In the genomic region with DNA sequence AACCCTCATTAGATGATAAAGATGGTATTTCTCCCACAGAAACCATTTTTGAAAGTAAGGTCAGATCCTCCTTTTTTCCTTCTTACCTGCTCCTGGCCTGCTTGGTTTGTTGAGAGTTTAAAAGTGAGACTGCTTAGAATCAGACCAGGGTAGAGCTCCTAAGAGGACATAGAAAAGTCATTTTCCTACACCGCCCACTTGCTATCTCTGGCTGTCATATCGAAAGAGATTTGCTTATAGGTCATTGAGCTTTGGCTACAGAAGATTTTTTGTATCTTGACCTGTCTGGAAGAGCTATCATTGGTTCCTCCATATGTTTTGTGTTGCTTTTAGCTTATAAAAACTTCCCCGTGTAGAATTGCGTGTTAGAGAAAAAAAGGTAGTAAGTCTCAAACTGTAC, we compare ENCODE assay signal across 18 cellular contexts.
A peak's percentile ranks its signal among the peaks of the same experiment; 100 is the strongest.
DNase-seq lines count a peak whose midpoint lies in the region; ATAC-seq and TF ChIP-seq lines count a peak whose summit lies in the region.
"Had no signal": no experiment of that assay in that cellular context is flagged by ENCODE, and none has a peak within 500 bp of the region (broad histone marks: within the 10 kb centered on the region; RNA-seq: fewer than 3 reads in every experiment).

No MANE protein-coding gene starts in this region.

- no peak overlapping the region for H3K4me2 ChIP-seq in osteoblast (ENCODE audit: insufficient read depth, low read length)

- H3K79me2 ChIP-seq in osteoblast (ENCODE audit: insufficient read depth, low read length) = no peaks in the 10 kb centered on the region

- no peaks in the 10 kb centered on the region for H4K20me1 ChIP-seq in osteoblast (ENCODE audit: insufficient read depth, low read length)

- DNase-seq in activated naive CD8-positive, alpha-beta T cell treated with anti-CD3 and anti-CD28 coated beads, Interleukin-2, amount 50 U/mL, for 24 hours = no peak
- DNase-seq in activated naive CD8-positive, alpha-beta T cell treated with anti-CD3 and anti-CD28 coated beads for 36 hours = no peak
- DNase-seq in NCI-H226 = no peak
- DNase-seq in osteoblast (ENCODE audit: insufficient read length, low spot score, missing footprints) = no peak
- no peak for DNase-seq in DMS 273 treated with DMSO at 0.1 percent for 48 hours (lab: John Stamatoyannopoulos, UW)
- DNase-seq: 8988T, DND-41, H9, NCI-H1105, NCI-H2081, NCI-H510A treated with DMSO at 0.1 percent for 48 hours, NCI-H774, SW 1271 had no signal

- H2AFZ ChIP-seq in osteoblast (ENCODE audit: low read length) = no peak overlapping the region

- H3K27ac ChIP-seq in osteoblast (ENCODE audit: low read depth, low read length) = no peak overlapping the region

- no peak overlapping the region for H3K4me3 Mint-ChIP-seq in activated naive CD8-positive, alpha-beta T cell treated with anti-CD3 and anti-CD28 coated beads, Interleukin-2, amount 50 U/mL, for 24 hours
- no peak overlapping the region for H3K4me3 Mint-ChIP-seq in activated naive CD8-positive, alpha-beta T cell treated with anti-CD3 and anti-CD28 coated beads for 36 hours
- H3K4me3 Mint-ChIP-seq: B cell, H9 had no signal

- no peak overlapping the region for H3K4me3 ChIP-seq in osteoblast (ENCODE audit: insufficient read depth, low read length)

- peaks cover 21% of the 10 kb centered on the region for H3K4me1 Mint-ChIP-seq in activated naive CD8-positive, alpha-beta T cell treated with anti-CD3 and anti-CD28 coated beads, Interleukin-2, amount 50 U/mL, for 24 hours
- peaks cover 21% of the 10 kb centered on the region for H3K4me1 Mint-ChIP-seq in activated naive CD8-positive, alpha-beta T cell treated with anti-CD3 and anti-CD28 coated beads for 36 hours
- H3K4me1 Mint-ChIP-seq: B cell, H9 had no signal

- H3K4me1 ChIP-seq in osteoblast (ENCODE audit: insufficient read depth, low read length) = no peaks in the 10 kb centered on the region

- H3K36me3 Mint-ChIP-seq in activated naive CD8-positive, alpha-beta T cell treated with anti-CD3 and anti-CD28 coated beads, Interleukin-2, amount 50 U/mL, for 24 hours (ENCODE audit: low read depth) = peaks cover 48% of the 10 kb centered on the region
- peaks cover 19% of the 10 kb centered on the region for H3K36me3 Mint-ChIP-seq in activated naive CD8-positive, alpha-beta T cell treated with anti-CD3 and anti-CD28 coated beads for 36 hours

- no peak overlapping the region for H3K27ac Mint-ChIP-seq in activated naive CD8-positive, alpha-beta T cell treated with anti-CD3 and anti-CD28 coated beads, Interleukin-2, amount 50 U/mL, for 24 hours
- no peak overlapping the region for H3K27ac Mint-ChIP-seq in activated naive CD8-positive, alpha-beta T cell treated with anti-CD3 and anti-CD28 coated beads for 36 hours
- H3K27ac Mint-ChIP-seq: B cell had no signal

- no peaks in the 10 kb centered on the region for H3K27me3 ChIP-seq in osteoblast (ENCODE audit: insufficient read depth, low read length)

- no peaks in the 10 kb centered on the region for H3K27me3 Mint-ChIP-seq in activated naive CD8-positive, alpha-beta T cell treated with anti-CD3 and anti-CD28 coated beads, Interleukin-2, amount 50 U/mL, for 24 hours
- H3K27me3 Mint-ChIP-seq in activated naive CD8-positive, alpha-beta T cell treated with anti-CD3 and anti-CD28 coated beads for 36 hours = no peaks in the 10 kb centered on the region
- H3K27me3 Mint-ChIP-seq: B cell had no signal

- no peaks in the 10 kb centered on the region for H3K9me3 Mint-ChIP-seq in activated naive CD8-positive, alpha-beta T cell treated with anti-CD3 and anti-CD28 coated beads, Interleukin-2, amount 50 U/mL, for 24 hours
- H3K9me3 Mint-ChIP-seq in activated naive CD8-positive, alpha-beta T cell treated with anti-CD3 and anti-CD28 coated beads for 36 hours = no peaks in the 10 kb centered on the region

- ATAC-seq in activated naive CD8-positive, alpha-beta T cell treated with anti-CD3 and anti-CD28 coated beads, Interleukin-2, amount 50 U/mL, for 24 hours = peak; percentile 43
- ATAC-seq in HG02852 (IDR thresholded peaks at IDR 0.05; ENCODE audit: unreplicated experiment) = peak; percentile 44
- peak; percentile 36 for ATAC-seq in HG03565 (IDR thresholded peaks at IDR 0.05; ENCODE audit: unreplicated experiment)
- no peak for ATAC-seq in GM19328 (IDR thresholded peaks at IDR 0.05; ENCODE audit: unreplicated experiment)
- ATAC-seq: Right ventricle myocardium inferior had no signal

- H3K9me3 ChIP-seq in osteoblast (ENCODE audit: low read depth, low read length) = no peaks in the 10 kb centered on the region

- no peak for TF ChIP-seq CTCF in osteoblast (IDR thresholded peaks at IDR 0.05; ENCODE audit: extremely low read depth, low read depth, low read length)

- no peaks in the 10 kb centered on the region for H3K36me3 ChIP-seq in osteoblast (ENCODE audit: insufficient read depth, low read length)
